In genomic region chr1:50829010-50829958, GRCh38 we compare ENCODE assay signal across 21 cellular contexts.
DNase-seq lines count a peak whose midpoint lies in the region; ATAC-seq, FAIRE-seq and TF ChIP-seq lines count a peak whose summit lies in the region.
"Had no signal": no experiment of that assay in that cellular context is flagged by ENCODE, and none has a peak within 500 bp of the region (broad histone marks: within the 10 kb centered on the region; RNA-seq: fewer than 3 reads in every experiment).

No MANE protein-coding gene starts in this region.

- H3K9ac ChIP-seq in endothelial cell of umbilical vein (replicated peaks; ENCODE audit: extremely low read depth, insufficient read depth, low read length), result no peak overlapping the region

- no peak overlapping the region for H3K27ac ChIP-seq in endothelial cell of umbilical vein (ENCODE audit: insufficient read depth, low read depth, low read length)
- H3K27ac ChIP-seq: 22Rv1, colonic mucosa, esophagus muscularis mucosa had no signal

- H3K4me3 ChIP-seq in endothelial cell of umbilical vein (replicated peaks in 1 of 3; ENCODE audit: insufficient read depth in 1 of 3, low read depth in 1 of 3, low read length in 3 of 3), result no peak overlapping the region
- H3K4me3 ChIP-seq: colonic mucosa, esophagus muscularis mucosa had no signal

- dilution Hi-C loops in endothelial cell of umbilical vein (cut with MboI; ENCODE audit: extremely low pct_ligation_motif_present, low sequenced_read_pairs), result no loop called here

- no peaks in the 10 kb centered on the region for H3K9me3 Mint-ChIP-seq in stimulated activated effector memory CD8-positive, alpha-beta T cell treated with anti-CD3 and anti-CD28 coated beads, Interleukin-12 subunit alpha, Interleukin-12 subunit beta, amount 100 ng/mL, for 72 hours

- H3K9me1 ChIP-seq in endothelial cell of umbilical vein (replicated peaks; ENCODE audit: control insufficient read depth, extremely low read depth, insufficient read depth, low read length), result no peaks in the 10 kb centered on the region

- H3K4me1 ChIP-seq in endothelial cell of umbilical vein (ENCODE audit: control insufficient read depth, extremely low read depth, insufficient read depth, low read length), result no peaks in the 10 kb centered on the region
- H3K4me1 ChIP-seq: colonic mucosa had no signal

- H3K4me2 ChIP-seq in endothelial cell of umbilical vein (ENCODE audit: insufficient read depth, low read length), result no peak overlapping the region

- H2AFZ ChIP-seq in endothelial cell of umbilical vein (ENCODE audit: low read depth, low read length), result no peak overlapping the region

- TF ChIP-seq CTCF in endothelial cell of umbilical vein (IDR thresholded peaks at IDR 0.05; ENCODE audit: extremely low read depth in 1 of 2, insufficient read depth in 1 of 2, low read depth in 1 of 2, low read length in 2 of 2), result no peak

- H3K27ac Mint-ChIP-seq in stimulated activated effector memory CD8-positive, alpha-beta T cell treated with anti-CD3 and anti-CD28 coated beads, Interleukin-12 subunit alpha, Interleukin-12 subunit beta, amount 100 ng/mL, for 72 hours, result no peak overlapping the region
- H3K27ac Mint-ChIP-seq: activated CD4-positive, alpha-beta T cell treated with anti-CD3 and anti-CD28 coated beads for 36 hours; activated naive CD8-positive, alpha-beta T cell treated with anti-CD3 and anti-CD28 coated beads, Interleukin-2, amount 50 U/mL, for 24 hours; memory B cell; T-helper 17 cell had no signal

- intact Hi-C loops in endothelial cell of umbilical vein (cut with micrococcal nuclease), result no loop called here

- BruUV-seq in endothelial cell of umbilical vein (replicated peaks; lab: Mats Ljungman, UMichigan), result no TSS peak

- H3K4me3 Mint-ChIP-seq in stimulated activated effector memory CD8-positive, alpha-beta T cell treated with anti-CD3 and anti-CD28 coated beads, Interleukin-12 subunit alpha, Interleukin-12 subunit beta, amount 100 ng/mL, for 72 hours, result no peak overlapping the region
- H3K4me3 Mint-ChIP-seq: activated CD4-positive, alpha-beta T cell treated with anti-CD3 and anti-CD28 coated beads for 36 hours; activated naive CD8-positive, alpha-beta T cell treated with anti-CD3 and anti-CD28 coated beads, Interleukin-2, amount 50 U/mL, for 24 hours; CD4-positive, CD25-positive, alpha-beta regulatory T cell; memory B cell; T-helper 17 cell had no signal

- H3K27me3 ChIP-seq in endothelial cell of umbilical vein (ENCODE audit: control insufficient read depth in 2 of 2, insufficient read depth in 2 of 2, low read length in 2 of 2), result no peaks in the 10 kb centered on the region
- H3K27me3 ChIP-seq: colonic mucosa, esophagus muscularis mucosa had no signal

- no peaks in the 10 kb centered on the region for H3K9me3 ChIP-seq in endothelial cell of umbilical vein (replicated peaks; ENCODE audit: control insufficient read depth, insufficient read depth, low read length)
- H3K9me3 ChIP-seq: colonic mucosa, esophagus muscularis mucosa had no signal

- no peak for FAIRE-seq in endothelial cell of umbilical vein (lab: Jason Lieb, UNC)
- FAIRE-seq: G401.6, urothelium cell line had no signal

- no peaks in the 10 kb centered on the region for H4K20me1 ChIP-seq in endothelial cell of umbilical vein (replicated peaks; ENCODE audit: control insufficient read depth, extremely low read depth, insufficient read depth, low read length)

- no peaks in the 10 kb centered on the region for H3K36me3 Mint-ChIP-seq in stimulated activated effector memory CD8-positive, alpha-beta T cell treated with anti-CD3 and anti-CD28 coated beads, Interleukin-12 subunit alpha, Interleukin-12 subunit beta, amount 100 ng/mL, for 72 hours

- POLR2A ChIA-PET in endothelial cell of umbilical vein (lab: Charles Lee), result no interaction called here

- H3K36me3 ChIP-seq in endothelial cell of umbilical vein (ENCODE audit: control insufficient read depth in 2 of 2, extremely low read depth in 1 of 2, insufficient read depth in 2 of 2, low read length in 2 of 2), result no peaks in the 10 kb centered on the region
- H3K36me3 ChIP-seq: colonic mucosa, esophagus muscularis mucosa had no signal

- H3K4me1 Mint-ChIP-seq in stimulated activated effector memory CD8-positive, alpha-beta T cell treated with anti-CD3 and anti-CD28 coated beads, Interleukin-12 subunit alpha, Interleukin-12 subunit beta, amount 100 ng/mL, for 72 hours, result peaks cover 29% of the 10 kb centered on the region

- TF ChIP-seq POLR2A in endothelial cell of umbilical vein (IDR thresholded peaks at IDR 0.05; ENCODE audit: low read depth, low read length), result no peak

- CTCF ChIA-PET in endothelial cell of umbilical vein (lab: Charles Lee), result interaction anchor here (1.1 kb wide), 1 partner anchor 12 kb away, joined by 3 read pairs; no protein-coding TSS in a partner anchor

- no peak for ATAC-seq in stimulated activated effector memory CD8-positive, alpha-beta T cell treated with anti-CD3 and anti-CD28 coated beads, Interleukin-12 subunit alpha, Interleukin-12 subunit beta, amount 100 ng/mL, for 72 hours
- no peak for ATAC-seq in HG03196 (IDR thresholded peaks at IDR 0.05; ENCODE audit: unreplicated experiment)
- ATAC-seq: activated CD4-positive, alpha-beta T cell treated with anti-CD3 and anti-CD28 coated beads for 36 hours; activated naive CD8-positive, alpha-beta T cell treated with anti-CD3 and anti-CD28 coated beads, Interleukin-2, amount 50 U/mL, for 24 hours; T-helper 17 cell had no signal

- peaks cover 2% of the 10 kb centered on the region for H3K79me2 ChIP-seq in endothelial cell of umbilical vein (ENCODE audit: control insufficient read depth, insufficient read depth, low read length)

- DNase-seq in NCI-H146 (lab: John Stamatoyannopoulos, UW), result peak; percentile 8
- DNase-seq in NCI-H146 treated with DMSO at 0.1 percent for 48 hours (lab: John Stamatoyannopoulos, UW; ENCODE audit: unreplicated experiment), result no peak
- peak; percentile 11 for DNase-seq in NCI-H226
- DNase-seq in endothelial cell of umbilical vein (ENCODE audit: low read depth, low spot score), result peak; percentile 80
- peak; percentile 69 for DNase-seq in myocyte (ENCODE audit: low read depth)
- DNase-seq in GM19238 (ENCODE audit: insufficient read length, low spot score), result no peak
- no peak for DNase-seq in stimulated activated effector memory CD8-positive, alpha-beta T cell treated with anti-CD3 and anti-CD28 coated beads, Interleukin-12 subunit alpha, Interleukin-12 subunit beta, amount 100 ng/mL, for 72 hours (ENCODE audit: low spot score in 2 of 2)
- DNase-seq: activated CD4-positive, alpha-beta T cell treated with anti-CD3 and anti-CD28 coated beads for 36 hours; activated naive CD8-positive, alpha-beta T cell treated with anti-CD3 and anti-CD28 coated beads, Interleukin-2, amount 50 U/mL, for 24 hours; activated T-cell treated with anti-CD3 and anti-CD28 coated beads for 4 hours; CD4-positive, CD25-positive, alpha-beta regulatory T cell; colonic mucosa; NCI-H510A; stimulated activated naive CD4-positive, alpha-beta T cell; T-helper 17 cell had no signal

TF ChIP-seq in endothelial cell of umbilical vein, 7 proteins besides CTCF, POLR2A, EP300 and RAD21:
- TF ChIP-seq JUN (IDR thresholded peaks at IDR 0.05; ENCODE audit: borderline replicate concordance, insufficient read depth, insufficient read length, low read depth), result no peak
- TF ChIP-seq GATA2 (IDR thresholded peaks at IDR 0.05; ENCODE audit: insufficient read depth, insufficient read length, low read depth, low read length), result no peak
- TF ChIP-seq POLR2AphosphoS5 (IDR thresholded peaks at IDR 0.05; ENCODE audit: insufficient read depth, low read depth, low read length), result no peak
- TF ChIP-seq FOS (IDR thresholded peaks at IDR 0.05; ENCODE audit: borderline replicate concordance, insufficient read depth, low read length), result no peak
- TF ChIP-seq MYC (IDR thresholded peaks at IDR 0.05; ENCODE audit: low read depth, low read length), result no peak
- TF ChIP-seq EZH2 (IDR thresholded peaks at IDR 0.05; ENCODE audit: borderline replicate concordance, low read depth, low read length, severe bottlenecking), result no peak
- TF ChIP-seq MAX (IDR thresholded peaks at IDR 0.05; ENCODE audit: insufficient read depth, insufficient read length), result no peak

Comparison
In these comparisons a context has a peak if more than half of its experiments do, and no peak if none do; other contexts are left out.
1. DNase-seq: peak in NCI-H146 (single experiment), NCI-H226 (single experiment), endothelial cell of umbilical vein (single experiment) and myocyte (single experiment); none in NCI-H146 treated with DMSO at 0.1 percent for 48 hours (single experiment), GM19238 (single experiment) and stimulated activated effector memory CD8-positive, alpha-beta T cell treated with anti-CD3 and anti-CD28 coated beads, Interleukin-12 subunit alpha, Interleukin-12 subunit beta, amount 100 ng/mL, for 72 hours (0 of 2).